Comparison of ENCODE assay signal across 1 cellular context in the genomic region with DNA sequence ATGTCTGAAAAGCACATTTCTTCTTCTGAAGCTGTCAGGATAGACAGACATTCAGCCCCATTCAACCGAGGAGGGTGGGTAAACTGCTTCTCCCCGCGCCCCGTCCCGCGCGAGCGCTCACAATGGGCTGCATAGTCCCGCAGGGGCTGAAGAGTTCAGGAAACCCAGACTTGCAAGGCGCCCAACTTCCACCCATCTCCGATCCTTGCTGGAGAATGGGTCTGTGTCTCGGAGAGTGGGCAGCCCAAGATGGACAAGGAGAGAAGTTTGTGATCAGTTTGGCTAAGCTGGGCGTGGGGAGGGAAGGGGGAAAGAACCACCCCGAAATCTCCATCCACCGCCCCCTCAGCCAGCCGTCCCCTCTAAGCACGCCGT.
TF ChIP-seq lines count a peak whose summit lies in the region.

No MANE protein-coding gene starts in this region.

TF ChIP-seq in H1, 55 proteins besides CTCF, POLR2A, EP300 and RAD21:
- TF ChIP-seq CHD2 (IDR thresholded peaks at IDR 0.05; ENCODE audit: low read length) (no peak), CEBPB (IDR thresholded peaks at IDR 0.05; ENCODE audit: low read depth, low read length) (no peak), ASH2L (IDR thresholded peaks at IDR 0.05; ENCODE audit: low read length) (no peak), EZH2 (IDR thresholded peaks at IDR 0.05; ENCODE audit: low read depth, low read length, severe bottlenecking) (no peak)
